ENCODE assay signal across 1 cellular context in genomic region chr1:207649865-207650580, GRCh38.
TF ChIP-seq lines count a peak whose summit lies in the region.

No MANE protein-coding gene starts in this region.

TF ChIP-seq in HEK293, 187 proteins besides CTCF, POLR2A, EP300 and RAD21 (continued from another document):
- peak; percentile 46; the same call in 1 of the 2 replicates for TF ChIP-seq PRDM6 (tag by site-specific recombination; IDR thresholded peaks at IDR 0.05)
- TF ChIP-seq ZBTB17 (tag by site-specific recombination; IDR thresholded peaks at IDR 0.05): peak; percentile 68
- peak; percentile 96 for TF ChIP-seq GLIS1 (tag by site-specific recombination; IDR thresholded peaks at IDR 0.05)
- no peak for TF ChIP-seq ZNF157 (tag by site-specific recombination; IDR thresholded peaks at IDR 0.05)
